Comparison of ENCODE assay signal across 20 cellular contexts in the genomic region with DNA sequence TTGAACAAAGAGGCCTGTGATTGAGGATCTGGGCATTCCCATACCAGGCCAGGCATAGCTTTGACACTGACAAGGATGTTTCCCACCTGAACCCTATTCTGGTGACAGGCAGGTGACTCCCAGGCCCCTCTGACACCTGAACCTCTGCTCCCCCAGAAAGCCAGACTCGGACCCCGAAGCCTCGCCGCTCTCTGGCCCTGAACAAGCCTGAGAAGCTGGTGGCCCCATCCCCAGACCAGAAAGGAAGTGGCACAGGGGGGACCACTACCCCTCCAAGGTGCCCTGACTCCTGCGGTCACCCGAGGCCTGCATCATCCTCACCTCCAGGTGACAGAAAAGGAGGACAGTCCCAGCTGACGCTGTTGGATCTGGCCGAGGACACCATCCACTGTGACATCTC. TPM values are rescaled to one million over a fixed set of nuclear protein-coding genes. Genes with fewer than 3 reads are reported as not detected.
A peak's percentile ranks its signal among the peaks of the same experiment; 100 is the strongest.
DNase-seq lines count a peak whose midpoint lies in the region; ATAC-seq and TF ChIP-seq lines count a peak whose summit lies in the region.
"Had no signal": no experiment of that assay in that cellular context is flagged by ENCODE, and none has a peak within 500 bp of the region (broad histone marks: within the 10 kb centered on the region; RNA-seq: fewer than 3 reads in every experiment).

No MANE protein-coding gene starts in this region.

- H3K4me1 ChIP-seq in HEK293 (ENCODE audit: control insufficient read depth, insufficient read depth, low read length), result 0 out of 2 replicates have a peak, but pooled peaks cover 2% of the 10 kb centered on the region
- no peaks in the 10 kb centered on the region for H3K4me1 ChIP-seq in osteoblast (ENCODE audit: insufficient read depth, low read length)

- H3K27ac ChIP-seq in HEK293 (ENCODE audit: extremely low read depth, low read depth, low read length) (0 out of 2 replicates have a peak overlapping the region, but pooled peaks have one; percentile 24), RWPE1 (peak overlapping the region; percentile 93), osteoblast (ENCODE audit: low read depth, low read length) (no peak overlapping the region)

- H2AFZ ChIP-seq in osteoblast (ENCODE audit: low read length), result no peak overlapping the region
- H2AFZ ChIP-seq: GM23338 had no signal

- TF ChIP-seq CTCF in HEK293 (tag by site-specific recombination; IDR thresholded peaks at IDR 0.05) (no peak), RWPE1 (conservative IDR thresholded peaks at IDR 0.05; ENCODE audit: low read depth) (no peak), osteoblast (IDR thresholded peaks at IDR 0.05; ENCODE audit: extremely low read depth, low read depth, low read length) (no peak)

- H3K4me3 ChIP-seq in HEK293 (ENCODE audit: low read depth, low read length) (no peak overlapping the region), osteoblast (ENCODE audit: insufficient read depth, low read length) (no peak overlapping the region)
- H3K4me3 ChIP-seq: GM12878, GM23338 had no signal

- DNase-seq in RWPE1 (ENCODE audit: low spot score), result no peak
- peak; percentile 45 for DNase-seq in osteoblast (ENCODE audit: insufficient read length, low spot score, missing footprints)
- no peak for DNase-seq in stimulated activated naive CD4-positive, alpha-beta T cell treated with Interleukin-2 at 50 U/mL for 16 hours (lab: John Stamatoyannopoulos, UW)
- DNase-seq in NCI-H2227 (lab: John Stamatoyannopoulos, UW; ENCODE audit: unreplicated experiment), result no peak
- DNase-seq: C1 segment of cervical spinal cord; Calu3; CD4-positive, alpha-beta memory T cell; COR-L47; DMS53; EL; GDM1; HFFc6 had no signal

- H3K9me3 ChIP-seq in HEK293 (ENCODE audit: control insufficient read depth, insufficient read depth, low read depth, low read length), result no peaks in the 10 kb centered on the region
- H3K9me3 ChIP-seq in osteoblast (ENCODE audit: low read depth, low read length), result no peaks in the 10 kb centered on the region

- H4K20me1 ChIP-seq in osteoblast (ENCODE audit: insufficient read depth, low read length), result no peaks in the 10 kb centered on the region

- H3K27me3 ChIP-seq in osteoblast (ENCODE audit: insufficient read depth, low read length), result no peaks in the 10 kb centered on the region

- CTCF ChIA-PET in HEK293 (lab: Yijun Ruan, JAX), result interaction anchor here (0.9 to 2.9 kb wide), 3 partner anchors 11 to 60 kb away, joined by 3 to 14 read pairs (median 3); no protein-coding TSS in a partner anchor
- CTCF ChIA-PET in RWPE1 (lab: Yijun Ruan, JAX), result no interaction called here

- H3K4me2 ChIP-seq in osteoblast (ENCODE audit: insufficient read depth, low read length), result no peak overlapping the region
- H3K4me2 ChIP-seq: GM23338 had no signal

- H3K36me3 ChIP-seq in HEK293 (ENCODE audit: control insufficient read depth in 2 of 2, insufficient read depth in 1 of 2, low read length in 2 of 2) (no peaks in the 10 kb centered on the region; a peak in 1 of 3 replicates), osteoblast (ENCODE audit: insufficient read depth, low read length) (no peaks in the 10 kb centered on the region)

- POLR2A ChIA-PET in HEK293 (lab: Yijun Ruan, JAX) (interaction anchor here (1.9 to 2.4 kb wide), 2 partner anchors 13 to 15 kb away, joined by 10 read pairs; a partner anchor contains a TSS), RWPE1 (lab: Yijun Ruan, JAX; ENCODE audit: low non-redundant PET) (no interaction called here)

- ATAC-seq in HG03280 (IDR thresholded peaks at IDR 0.05; ENCODE audit: unreplicated experiment), result no peak

- H3K79me2 ChIP-seq in osteoblast (ENCODE audit: insufficient read depth, low read length), result no peaks in the 10 kb centered on the region

TF ChIP-seq in HEK293, 187 proteins besides CTCF, POLR2A, EP300 and RAD21:
- TF ChIP-seq, protein P1, sequence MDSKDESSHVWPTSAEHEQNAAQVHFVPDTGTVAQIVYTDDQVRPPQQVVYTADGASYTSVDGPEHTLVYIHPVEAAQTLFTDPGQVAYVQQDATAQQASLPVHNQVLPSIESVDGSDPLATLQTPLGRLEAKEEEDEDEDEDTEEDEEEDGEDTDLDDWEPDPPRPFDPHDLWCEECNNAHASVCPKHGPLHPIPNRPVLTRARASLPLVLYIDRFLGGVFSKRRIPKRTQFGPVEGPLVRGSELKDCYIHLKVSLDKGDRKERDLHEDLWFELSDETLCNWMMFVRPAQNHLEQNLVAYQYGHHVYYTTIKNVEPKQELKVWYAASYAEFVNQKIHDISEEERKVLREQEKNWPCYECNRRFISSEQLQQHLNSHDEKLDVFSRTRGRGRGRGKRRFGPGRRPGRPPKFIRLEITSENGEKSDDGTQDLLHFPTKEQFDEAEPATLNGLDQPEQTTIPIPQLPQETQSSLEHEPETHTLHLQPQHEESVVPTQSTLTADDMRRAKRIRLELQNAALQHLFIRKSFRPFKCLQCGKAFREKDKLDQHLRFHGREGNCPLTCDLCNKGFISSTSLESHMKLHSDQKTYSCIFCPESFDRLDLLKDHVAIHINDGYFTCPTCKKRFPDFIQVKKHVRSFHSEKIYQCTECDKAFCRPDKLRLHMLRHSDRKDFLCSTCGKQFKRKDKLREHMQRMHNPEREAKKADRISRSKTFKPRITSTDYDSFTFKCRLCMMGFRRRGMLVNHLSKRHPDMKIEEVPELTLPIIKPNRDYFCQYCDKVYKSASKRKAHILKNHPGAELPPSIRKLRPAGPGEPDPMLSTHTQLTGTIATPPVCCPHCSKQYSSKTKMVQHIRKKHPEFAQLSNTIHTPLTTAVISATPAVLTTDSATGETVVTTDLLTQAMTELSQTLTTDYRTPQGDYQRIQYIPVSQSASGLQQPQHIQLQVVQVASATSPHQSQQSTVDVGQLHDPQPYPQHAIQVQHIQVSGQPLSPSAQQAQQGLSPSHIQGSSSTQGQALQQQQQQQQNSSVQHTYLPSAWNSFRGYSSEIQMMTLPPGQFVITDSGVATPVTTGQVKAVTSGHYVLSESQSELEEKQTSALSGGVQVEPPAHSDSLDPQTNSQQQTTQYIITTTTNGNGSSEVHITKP (tag by site-specific recombination; IDR thresholded peaks at IDR 0.05), result no peak
- no peak for TF ChIP-seq ZNF707 (tag by site-specific recombination; IDR thresholded peaks at IDR 0.05)
- TF ChIP-seq ZNF114 (tag by site-specific recombination; IDR thresholded peaks at IDR 0.05), result no peak
- TF ChIP-seq ZNF623 (tag by site-specific recombination; IDR thresholded peaks at IDR 0.05), result no peak
- no peak for TF ChIP-seq ZSCAN30 (tag by site-specific recombination; IDR thresholded peaks at IDR 0.05)
- TF ChIP-seq ZEB2 (tag by site-specific recombination; IDR thresholded peaks at IDR 0.05), result no peak
- no peak for TF ChIP-seq ZNF529 (tag by site-specific recombination; IDR thresholded peaks at IDR 0.05; ENCODE audit: insufficient replicate concordance)
- TF ChIP-seq ZNF169 (tag by site-specific recombination; IDR thresholded peaks at IDR 0.05), result no peak
- TF ChIP-seq ZNF600 (tag by site-specific recombination; IDR thresholded peaks at IDR 0.05), result no peak
- TF ChIP-seq ZNF768 (tag by site-specific recombination; IDR thresholded peaks at IDR 0.05), result no peak
- no peak for TF ChIP-seq ZNF214 (tag by site-specific recombination; IDR thresholded peaks at IDR 0.05; ENCODE audit: borderline replicate concordance)
- TF ChIP-seq ZNF561 (tag by site-specific recombination; IDR thresholded peaks at IDR 0.05; ENCODE audit: borderline replicate concordance), result no peak
- TF ChIP-seq ZFP41 (tag by site-specific recombination; IDR thresholded peaks at IDR 0.05; ENCODE audit: borderline replicate concordance), result no peak
- TF ChIP-seq, protein P2, sequence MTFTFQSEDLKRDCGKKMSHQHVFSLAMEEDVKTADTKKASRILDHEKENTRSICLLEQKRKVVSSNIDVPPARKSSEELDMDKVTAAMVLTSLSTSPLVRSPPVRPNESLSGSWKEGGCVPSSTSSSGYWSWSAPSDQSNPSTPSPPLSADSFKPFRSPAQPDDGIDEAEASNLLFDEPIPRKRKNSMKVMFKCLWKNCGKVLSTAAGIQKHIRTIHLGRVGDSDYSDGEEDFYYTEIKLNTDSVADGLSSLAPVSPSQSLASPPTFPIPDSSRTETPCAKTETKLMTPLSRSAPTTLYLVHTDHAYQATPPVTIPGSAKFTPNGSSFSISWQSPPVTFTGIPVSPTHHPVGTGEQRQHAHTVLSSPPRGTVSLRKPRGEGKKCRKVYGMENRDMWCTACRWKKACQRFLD (tag by site-specific recombination; IDR thresholded peaks at IDR 0.05), result no peak

RNA-seq across cellular contexts. Expression of a gene that starts 14.7 kb away (rescaled TPM):
- total RNA-seq in osteoblast, result 11.6 and 11.8 TPM in 2 replicates

RNA-seq across cellular contexts. Expression of a gene that starts 21.1 kb away (rescaled TPM):
- not detected in 2 replicates for total RNA-seq in osteoblast
- total RNA-seq: A172; A673; Calu3; CD4-positive, alpha-beta memory T cell; H4; H9; HFFc6 had no signal

RNA-seq across cellular contexts. Expression of a gene that starts 23.6 kb away (rescaled TPM):
- total RNA-seq in osteoblast, result 8.0 and 9.0 TPM in 2 replicates

RNA-seq across cellular contexts. Expression of a gene that starts 28.0 kb away (rescaled TPM):
- 26.8 and 30.4 TPM in 2 replicates for total RNA-seq in osteoblast

RNA-seq across cellular contexts. Expression of a gene that starts 38.3 kb away (rescaled TPM):
- 48.5 and 49.2 TPM in 2 replicates for total RNA-seq in osteoblast
